16 cellular contexts compared by ENCODE assay signal in the genomic region with DNA sequence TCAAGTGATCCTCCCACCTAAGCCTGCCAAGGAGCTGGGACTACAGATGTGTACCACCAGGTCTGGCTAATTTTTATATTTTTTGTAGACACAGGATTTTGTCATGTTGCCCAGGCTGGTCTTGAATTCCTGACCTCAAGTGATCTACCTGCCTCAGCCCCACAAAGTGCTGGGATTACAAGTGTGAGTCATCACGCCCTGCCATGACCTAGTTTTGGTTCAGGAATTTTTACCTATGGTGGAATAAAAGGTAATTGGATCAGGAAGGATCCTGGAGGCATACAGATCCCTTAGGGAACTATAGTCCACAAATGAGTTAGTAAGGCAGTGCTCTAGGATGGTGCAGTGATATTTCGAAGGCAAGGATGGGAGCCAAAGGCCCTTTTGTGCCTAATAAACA.
A peak's percentile ranks its signal among the peaks of the same experiment; 100 is the strongest.
DNase-seq lines count a peak whose midpoint lies in the region; ATAC-seq and TF ChIP-seq lines count a peak whose summit lies in the region.
"Had no signal": no experiment of that assay in that cellular context is flagged by ENCODE, and none has a peak within 500 bp of the region (broad histone marks: within the 10 kb centered on the region; RNA-seq: fewer than 3 reads in every experiment).

No MANE protein-coding gene starts in this region.

- H3K18ac ChIP-seq in mesendoderm (ENCODE audit: low read length): peak overlapping the region; percentile 30

- in situ Hi-C loops in mammary epithelial cell (cut with MboI; ENCODE audit: low sequenced_read_pairs in 2 of 2): loop anchor here in 1 of 2 donors (25.0 kb wide), 1 partner anchor 396 kb away; no protein-coding TSS in a partner anchor

- no peaks in the 10 kb centered on the region for H3K9me3 Mint-ChIP-seq in endodermal cell
- no peaks in the 10 kb centered on the region for H3K9me3 Mint-ChIP-seq in activated T-helper 17 cell treated with anti-CD3 and anti-CD28 coated beads, Interleukin-2, amount 50 U/mL, for 72 hours
- H3K9me3 Mint-ChIP-seq in activated naive CD4-positive, alpha-beta T cell treated with anti-CD3 and anti-CD28 coated beads for 36 hours: peaks cover 1% of the 10 kb centered on the region

- no peak overlapping the region for H3K4me2 ChIP-seq in mesendoderm (ENCODE audit: low read length)
- H3K4me2 ChIP-seq in mammary epithelial cell (ENCODE audit: insufficient read depth, low read depth, low read length): no peak overlapping the region
- H3K4me2 ChIP-seq: A549 had no signal

- no TSS peak for BruUV-seq in mammary epithelial cell (replicated peaks; lab: Mats Ljungman, UMichigan)

- dilution Hi-C loops in mammary epithelial cell (cut with HindIII; ENCODE audit: low sequenced_read_pairs): no loop called here

- DNase-seq in M059J (ENCODE audit: low read depth) (peak; percentile 9), RWPE2 (ENCODE audit: low spot score) (no peak), endodermal cell (no peak), mesendoderm (peak; percentile 31), NCI-H526 (lab: John Stamatoyannopoulos, UW) (no peak), mammary epithelial cell (no peak)
- no peak for DNase-seq in activated naive CD4-positive, alpha-beta T cell treated with anti-CD3 and anti-CD28 coated beads for 36 hours
- DNase-seq: CD8-positive, alpha-beta memory T cell; DMS79; GM23248 had no signal

- H3K9me3 ChIP-seq in RWPE2 (ENCODE audit: severe bottlenecking): no peaks in the 10 kb centered on the region
- no peaks in the 10 kb centered on the region for H3K9me3 ChIP-seq in endodermal cell (ENCODE audit: control insufficient read depth, low read length)
- no peaks in the 10 kb centered on the region for H3K9me3 ChIP-seq in mammary epithelial cell (replicated peaks; ENCODE audit: insufficient read depth, low read length)
- H3K9me3 ChIP-seq: A549, HAP-1 had no signal

- H3K4me3 ChIP-seq in RWPE2 (ENCODE audit: severe bottlenecking) (no peak overlapping the region), endodermal cell (ENCODE audit: low read length) (no peak overlapping the region), mesendoderm (ENCODE audit: low read length) (no peak overlapping the region), mammary epithelial cell (replicated peaks in 1 of 3; ENCODE audit: insufficient read depth in 1 of 3, low read depth in 2 of 3, low read length in 3 of 3) (no peak overlapping the region)
- H3K4me3 ChIP-seq: A549, GM12878, GM23248, HAP-1, K562 had no signal

- H3K9ac ChIP-seq in endodermal cell (ENCODE audit: extremely low read depth, low read length, poor library complexity, severe bottlenecking) (no peak overlapping the region), mesendoderm (ENCODE audit: low read length) (no peak overlapping the region), mammary epithelial cell (ENCODE audit: insufficient read depth, low read length) (no peak overlapping the region)
- H3K9ac ChIP-seq: GM23248 had no signal

- no peak overlapping the region for H3K23ac ChIP-seq in mesendoderm (ENCODE audit: low read length)

- no peak overlapping the region for H2BK5ac ChIP-seq in mesendoderm (ENCODE audit: low read length)

- no peaks in the 10 kb centered on the region for H3K79me1 ChIP-seq in mesendoderm (ENCODE audit: low read length)

- H2AK5ac ChIP-seq in mesendoderm (ENCODE audit: low read length): no peak overlapping the region

- H2BK15ac ChIP-seq in mesendoderm (replicated peaks; ENCODE audit: low read depth): no peak overlapping the region

- H2AFZ ChIP-seq in mammary epithelial cell (ENCODE audit: low read depth, low read length): no peak overlapping the region
- H2AFZ ChIP-seq: GM23248 had no signal

- no peak overlapping the region for H3K27ac ChIP-seq in RWPE2 (ENCODE audit: poor library complexity, severe bottlenecking)
- H3K27ac ChIP-seq in endodermal cell (ENCODE audit: low read depth, low read length): no peak overlapping the region
- H3K27ac ChIP-seq in mesendoderm (ENCODE audit: low read depth, low read length): no peak overlapping the region
- H3K27ac ChIP-seq in mammary epithelial cell (ENCODE audit: insufficient read depth, low read depth, low read length): no peak overlapping the region
- H3K27ac ChIP-seq: A549, GM23248 had no signal

- H3K79me2 ChIP-seq in mesendoderm (ENCODE audit: control insufficient read depth, insufficient read depth, low read length): no peaks in the 10 kb centered on the region
- H3K79me2 ChIP-seq in mammary epithelial cell (ENCODE audit: insufficient read depth, low read length): no peaks in the 10 kb centered on the region

- no peak overlapping the region for H4K8ac ChIP-seq in mesendoderm (ENCODE audit: low read depth, low read length)

- peak overlapping the region; percentile 10 for H3K27ac Mint-ChIP-seq in endodermal cell
- no peak overlapping the region for H3K27ac Mint-ChIP-seq in activated T-helper 17 cell treated with anti-CD3 and anti-CD28 coated beads, Interleukin-2, amount 50 U/mL, for 72 hours
- no peak overlapping the region for H3K27ac Mint-ChIP-seq in activated naive CD4-positive, alpha-beta T cell treated with anti-CD3 and anti-CD28 coated beads for 36 hours
- H3K27ac Mint-ChIP-seq: CD14-positive monocyte had no signal

- H3K4me1 ChIP-seq in RWPE2 (ENCODE audit: insufficient read depth, poor library complexity, severe bottlenecking): no peaks in the 10 kb centered on the region
- peaks cover 3% of the 10 kb centered on the region for H3K4me1 ChIP-seq in endodermal cell (ENCODE audit: control insufficient read depth, insufficient read depth, low read length)
- no peaks in the 10 kb centered on the region for H3K4me1 ChIP-seq in mesendoderm (ENCODE audit: control insufficient read depth, low read depth, low read length)
- no peaks in the 10 kb centered on the region for H3K4me1 ChIP-seq in mammary epithelial cell (ENCODE audit: insufficient read depth, low read length)
- H3K4me1 ChIP-seq: A549, HAP-1 had no signal

- peaks cover 21% of the 10 kb centered on the region for H3K4me1 Mint-ChIP-seq in endodermal cell
- H3K4me1 Mint-ChIP-seq in activated T-helper 17 cell treated with anti-CD3 and anti-CD28 coated beads, Interleukin-2, amount 50 U/mL, for 72 hours: no peaks in the 10 kb centered on the region
- H3K4me1 Mint-ChIP-seq in activated naive CD4-positive, alpha-beta T cell treated with anti-CD3 and anti-CD28 coated beads for 36 hours (ENCODE audit: low read depth): no peaks in the 10 kb centered on the region
- H3K4me1 Mint-ChIP-seq: CD14-positive monocyte; CD8-positive, alpha-beta memory T cell had no signal

- TF ChIP-seq CTCF in RWPE2 (IDR thresholded peaks at IDR 0.05; ENCODE audit: poor library complexity, severe bottlenecking) (no peak), endodermal cell (conservative IDR thresholded peaks at IDR 0.05) (no peak), mammary epithelial cell (conservative IDR thresholded peaks at IDR 0.05 in 1 of 2, IDR thresholded peaks at IDR 0.05 in 1 of 2; ENCODE audit: extremely low read depth in 1 of 2, insufficient read depth in 1 of 2, low read depth in 1 of 2, low read length in 2 of 2) (no peak)

- peak; percentile 38; the same call in 1 of the 3 replicates for ATAC-seq in RWPE2 (ENCODE audit: low read depth)
- ATAC-seq in activated T-helper 17 cell treated with anti-CD3 and anti-CD28 coated beads, Interleukin-2, amount 50 U/mL, for 72 hours (replicated peaks): no peak
- ATAC-seq: A549, GM12878, K562 had no signal

- H3K36me3 ChIP-seq in RWPE2 (ENCODE audit: low read depth) (no peaks in the 10 kb centered on the region), endodermal cell (ENCODE audit: control insufficient read depth, insufficient read depth, low read length) (no peaks in the 10 kb centered on the region), mesendoderm (ENCODE audit: control insufficient read depth, insufficient read depth, low read length) (no peaks in the 10 kb centered on the region), mammary epithelial cell (ENCODE audit: insufficient read depth, low read length) (no peaks in the 10 kb centered on the region)
- H3K36me3 ChIP-seq: HAP-1 had no signal

- intact Hi-C loops in activated naive CD4-positive, alpha-beta T cell treated with anti-CD3 and anti-CD28 coated beads for 36 hours (cut with micrococcal nuclease): no loop called here
- intact Hi-C loops in mammary epithelial cell (cut with micrococcal nuclease): loop anchor here (1.0 kb wide), 1 partner anchor 9 kb away; no protein-coding TSS in a partner anchor

- H3K56ac ChIP-seq in mesendoderm (ENCODE audit: low read length): no peak overlapping the region

- no peaks in the 10 kb centered on the region for H4K20me1 ChIP-seq in mammary epithelial cell (ENCODE audit: insufficient read depth, low read length)

- no peak overlapping the region for H2BK120ac ChIP-seq in mesendoderm (ENCODE audit: low read depth, low read length)

- no peak overlapping the region for H3K4ac ChIP-seq in mesendoderm (ENCODE audit: low read depth, low read length)

- CTCF ChIA-PET in activated naive CD4-positive, alpha-beta T cell treated with anti-CD3 and anti-CD28 coated beads for 36 hours (lab: Charles Lee): no interaction called here
- CTCF ChIA-PET in mammary epithelial cell (lab: Charles Lee; ENCODE audit: low non-redundant PET): no interaction called here

- WGBS in endodermal cell (ENCODE audit: insufficient coverage in 1 of 2, insufficient read length in 1 of 2), 2 experiments: 94 to 100% methylated on average over 1 to 2 of the region's 2 CpGs
- no CpG with 5 or more reads among the region's 2 CpGs for WGBS in mesendoderm (ENCODE audit: extremely low coverage, insufficient coverage, low lambda C conversion rate)
- WGBS in mammary epithelial cell (ENCODE audit: low coverage, missing lambda C conversion rate): 64% methylated on average over 2 of the region's 2 CpGs

- no peaks in the 10 kb centered on the region for H3K36me3 Mint-ChIP-seq in endodermal cell (ENCODE audit: low read depth)
- no peaks in the 10 kb centered on the region for H3K36me3 Mint-ChIP-seq in activated T-helper 17 cell treated with anti-CD3 and anti-CD28 coated beads, Interleukin-2, amount 50 U/mL, for 72 hours (ENCODE audit: low read depth)
- no peaks in the 10 kb centered on the region for H3K36me3 Mint-ChIP-seq in activated naive CD4-positive, alpha-beta T cell treated with anti-CD3 and anti-CD28 coated beads for 36 hours (ENCODE audit: low read depth)
- H3K36me3 Mint-ChIP-seq: CD14-positive monocyte; CD8-positive, alpha-beta memory T cell had no signal

- H4K5ac ChIP-seq in mesendoderm (ENCODE audit: low read length): no peak overlapping the region

- H3K27me3 Mint-ChIP-seq in endodermal cell (ENCODE audit: insufficient read depth): no peaks in the 10 kb centered on the region
- H3K27me3 Mint-ChIP-seq in activated T-helper 17 cell treated with anti-CD3 and anti-CD28 coated beads, Interleukin-2, amount 50 U/mL, for 72 hours: no peaks in the 10 kb centered on the region
- H3K27me3 Mint-ChIP-seq in activated naive CD4-positive, alpha-beta T cell treated with anti-CD3 and anti-CD28 coated beads for 36 hours (ENCODE audit: low read depth): no peaks in the 10 kb centered on the region
- H3K27me3 Mint-ChIP-seq: CD8-positive, alpha-beta memory T cell had no signal

- H3K27me3 ChIP-seq in RWPE2 (ENCODE audit: insufficient read depth, poor library complexity, severe bottlenecking) (no peaks in the 10 kb centered on the region), endodermal cell (ENCODE audit: control insufficient read depth, insufficient read depth, low read length, poor library complexity, severe bottlenecking) (no peaks in the 10 kb centered on the region), mesendoderm (ENCODE audit: insufficient read depth, low read length, poor library complexity) (no peaks in the 10 kb centered on the region), mammary epithelial cell (ENCODE audit: insufficient read depth, low read length) (no peaks in the 10 kb centered on the region)

- H3K4me3 Mint-ChIP-seq in endodermal cell: no peak overlapping the region
- H3K4me3 Mint-ChIP-seq in activated T-helper 17 cell treated with anti-CD3 and anti-CD28 coated beads, Interleukin-2, amount 50 U/mL, for 72 hours: no peak overlapping the region
- no peak overlapping the region for H3K4me3 Mint-ChIP-seq in activated naive CD4-positive, alpha-beta T cell treated with anti-CD3 and anti-CD28 coated beads for 36 hours
- H3K4me3 Mint-ChIP-seq: CD14-positive monocyte; CD8-positive, alpha-beta memory T cell had no signal

Comparison
In these comparisons a context has a peak if more than half of its experiments do, and no peak if none do; other contexts are left out.
1. DNase-seq: peak in M059J (single experiment) and mesendoderm (single experiment); none in RWPE2 (single experiment), endodermal cell (single experiment), NCI-H526 (0 of 2), activated naive CD4-positive, alpha-beta T cell treated with anti-CD3 and anti-CD28 coated beads for 36 hours (single experiment) and mammary epithelial cell (single experiment).